ENCODE assay signal across 8 cellular contexts in the genomic region with DNA sequence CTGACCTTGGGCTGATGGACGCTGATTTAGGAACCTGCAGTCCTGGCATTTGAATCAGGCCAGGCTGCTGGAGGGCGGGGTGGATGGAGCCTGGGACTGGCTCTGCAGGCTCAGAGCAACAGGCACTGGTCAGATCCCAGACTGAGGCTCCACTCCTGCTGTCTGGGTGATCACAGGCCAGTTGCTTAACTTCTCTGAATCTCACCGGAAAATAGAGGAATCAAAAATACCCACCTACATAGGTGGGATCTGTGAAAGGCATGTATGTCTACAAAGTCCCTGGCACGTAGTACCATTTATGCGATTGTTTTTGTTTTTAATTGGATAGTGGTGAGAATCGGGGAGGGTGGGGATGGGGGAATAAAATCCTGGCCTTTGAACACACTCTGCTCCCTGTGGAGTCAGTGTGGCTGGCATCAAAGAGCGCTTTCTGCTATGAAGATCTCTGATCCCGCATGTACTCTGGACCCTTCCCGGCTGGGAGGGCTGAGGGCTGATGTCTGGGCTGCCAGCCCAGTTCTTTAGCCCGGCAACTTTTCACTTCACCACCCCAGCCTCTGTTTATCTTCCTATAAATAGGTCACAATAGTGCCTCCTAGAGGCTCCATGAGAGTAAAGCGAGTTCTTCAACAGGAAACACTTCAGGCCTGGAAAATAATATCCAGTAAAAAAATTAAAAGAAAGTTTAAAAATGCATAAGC.
A peak's percentile ranks its signal among the peaks of the same experiment; 100 is the strongest.
DNase-seq lines count a peak whose midpoint lies in the region; ATAC-seq and TF ChIP-seq lines count a peak whose summit lies in the region.

No MANE protein-coding gene starts in this region.

- no peak overlapping the region for H3K4me3 ChIP-seq in coronary artery
- no peak overlapping the region for H3K4me3 ChIP-seq in mesendoderm (ENCODE audit: low read length)

- H3K4me2 ChIP-seq in mesendoderm (ENCODE audit: low read length): no peak overlapping the region

- H3K56ac ChIP-seq in mesendoderm (ENCODE audit: low read length): no peak overlapping the region

- H3K27ac ChIP-seq in coronary artery: no peak overlapping the region
- no peak overlapping the region for H3K27ac ChIP-seq in mesendoderm (ENCODE audit: low read depth, low read length)

- H3K4me1 Mint-ChIP-seq in naive thymus-derived CD8-positive, alpha-beta T cell: no peaks in the 10 kb centered on the region

- peaks cover 5 to 52% (median 30%) of the 10 kb centered on the region in 5 donors for H3K27me3 Mint-ChIP-seq in naive thymus-derived CD8-positive, alpha-beta T cell

- WGBS in mesendoderm (ENCODE audit: extremely low coverage, insufficient coverage, low lambda C conversion rate): no CpG with 5 or more reads among the region's 11 CpGs

- no peak overlapping the region for H2BK15ac ChIP-seq in mesendoderm (replicated peaks; ENCODE audit: low read depth)

- H3K27me3 ChIP-seq in mesendoderm (ENCODE audit: insufficient read depth, low read length, poor library complexity): no peaks in the 10 kb centered on the region

- H3K4me3 Mint-ChIP-seq in naive thymus-derived CD8-positive, alpha-beta T cell: no peak overlapping the region

- H2BK5ac ChIP-seq in mesendoderm (ENCODE audit: low read length): no peak overlapping the region

- no peak overlapping the region for H4K5ac ChIP-seq in mesendoderm (ENCODE audit: low read length)

- peak overlapping the region in 1 of 10 donors; percentile 11 for H3K27ac Mint-ChIP-seq in naive thymus-derived CD8-positive, alpha-beta T cell

- no peak overlapping the region for H3K4ac ChIP-seq in mesendoderm (ENCODE audit: low read depth, low read length)

- POLR2A ChIA-PET in GM10248 (lab: Yijun Ruan, JAX): no interaction called here
- POLR2A ChIA-PET in naive thymus-derived CD8-positive, alpha-beta T cell (lab: Charles Lee): no interaction called here

- H3K9ac ChIP-seq in mesendoderm (ENCODE audit: low read length): no peak overlapping the region

- TF ChIP-seq CTCF in coronary artery (IDR thresholded peaks at IDR 0.05) (no peak), GM10248 (IDR thresholded peaks at IDR 0.05; ENCODE audit: control extremely low read depth, extremely low read depth, low read depth, missing control alignments) (no peak)

- no peak overlapping the region for H3K18ac ChIP-seq in mesendoderm (ENCODE audit: low read length)

- no peaks in the 10 kb centered on the region for H3K36me3 Mint-ChIP-seq in naive thymus-derived CD8-positive, alpha-beta T cell

- H4K8ac ChIP-seq in mesendoderm (ENCODE audit: low read depth, low read length): no peak overlapping the region

- peak; percentile 66 for DNase-seq in Ammon's horn (ENCODE audit: low spot score)
- peak; percentile 44 for DNase-seq in NCI-H1105 (lab: John Stamatoyannopoulos, UW)
- peak; percentile 24 for DNase-seq in coronary artery (ENCODE audit: low spot score)
- DNase-seq in mesendoderm: peak; percentile 63
- no peak for DNase-seq in GM10248 (ENCODE audit: extremely low spot score)
- DNase-seq in naive thymus-derived CD8-positive, alpha-beta T cell: no peak
- no peak for DNase-seq in activated CD4-positive, alpha-beta T cell treated with anti-CD3 and anti-CD28 coated beads, Interleukin-2, amount 50 U/mL, for 48 hours

- ATAC-seq in naive thymus-derived CD8-positive, alpha-beta T cell: no peak
- ATAC-seq in GM21737 (IDR thresholded peaks at IDR 0.05; ENCODE audit: unreplicated experiment): no peak

- H3K23ac ChIP-seq in mesendoderm (ENCODE audit: low read length): no peak overlapping the region

- H3K79me1 ChIP-seq in mesendoderm (ENCODE audit: low read length): no peaks in the 10 kb centered on the region

- no peaks in the 10 kb centered on the region for H3K79me2 ChIP-seq in mesendoderm (ENCODE audit: control insufficient read depth, insufficient read depth, low read length)

- no peak overlapping the region for H2BK120ac ChIP-seq in mesendoderm (ENCODE audit: low read depth, low read length)

- peaks cover 0 to 2% (median 0%) of the 10 kb centered on the region in 9 donors for H3K9me3 Mint-ChIP-seq in naive thymus-derived CD8-positive, alpha-beta T cell

- no peaks in the 10 kb centered on the region for H3K36me3 ChIP-seq in mesendoderm (ENCODE audit: control insufficient read depth, insufficient read depth, low read length)

- CTCF ChIA-PET in GM10248 (lab: Yijun Ruan, JAX): interaction anchor here (3.6 to 6.1 kb wide), 3 partner anchors 18 to 1906 kb away, joined by 15 to 59 read pairs (median 51); no protein-coding TSS in a partner anchor

- H3K4me1 ChIP-seq in mesendoderm (ENCODE audit: control insufficient read depth, low read depth, low read length): no peaks in the 10 kb centered on the region

- no peak overlapping the region for H2AK5ac ChIP-seq in mesendoderm (ENCODE audit: low read length)

Comparison
In these comparisons a context has a peak if more than half of its experiments do, and no peak if none do; other contexts are left out.
1. DNase-seq: peak in Ammon's horn (single experiment), NCI-H1105 (single experiment), coronary artery (single experiment) and mesendoderm (single experiment); none in GM10248 (single experiment), naive thymus-derived CD8-positive, alpha-beta T cell (0 of 10) and activated CD4-positive, alpha-beta T cell treated with anti-CD3 and anti-CD28 coated beads, Interleukin-2, amount 50 U/mL, for 48 hours (0 of 2).